ENCODE assay signal across 8 cellular contexts in genomic region chr11:8099291-8099899, GRCh38. TPM values are rescaled to one million over a fixed set of nuclear protein-coding genes. Genes with fewer than 3 reads are reported as not detected.
A peak's percentile ranks its signal among the peaks of the same experiment; 100 is the strongest.
DNase-seq lines count a peak whose midpoint lies in the region; ATAC-seq and TF ChIP-seq lines count a peak whose summit lies in the region.

No MANE protein-coding gene starts in this region.

- TF ChIP-seq POLR2A in gastroesophageal sphincter (IDR thresholded peaks at IDR 0.05): no peak

- no peak overlapping the region for H2BK120ac ChIP-seq in trophoblast cell (ENCODE audit: insufficient read depth, low read length, poor library complexity)

- H3K79me2 ChIP-seq in trophoblast cell (ENCODE audit: control insufficient read depth, insufficient read depth, low read length, poor library complexity): no peaks in the 10 kb centered on the region

- H3K14ac ChIP-seq in trophoblast cell (ENCODE audit: low read length): no peak overlapping the region

- H3K27ac ChIP-seq in gastroesophageal sphincter (no peak overlapping the region), trophoblast cell (ENCODE audit: low read depth, low read length) (no peak overlapping the region)

- peak in 3 of 4 experiments; percentile 70 to 76 (median 72) for TF ChIP-seq CTCF in gastroesophageal sphincter (IDR thresholded peaks at IDR 0.05)

- H3K4me1 ChIP-seq in gastroesophageal sphincter (peaks cover 0 to 8% (median 0%) of the 10 kb centered on the region in 3 donors), trophoblast cell (ENCODE audit: control insufficient read depth in 1 of 2, insufficient read depth in 2 of 2, low read length in 2 of 2) (no peaks in the 10 kb centered on the region)

- H2BK12ac ChIP-seq in trophoblast cell (ENCODE audit: low read length): no peak overlapping the region

- no peak overlapping the region for H3K23ac ChIP-seq in trophoblast cell (ENCODE audit: low read length)

- H3K4ac ChIP-seq in trophoblast cell (ENCODE audit: low read depth, low read length): no peak overlapping the region

- H3K36me3 ChIP-seq in gastroesophageal sphincter: peaks cover 0 to 87% of the 10 kb centered on the region in 2 donors
- peaks cover 17 to 41% of the 10 kb centered on the region in 2 experiments for H3K36me3 ChIP-seq in trophoblast cell (ENCODE audit: control insufficient read depth in 1 of 2, insufficient read depth in 2 of 2, low read length in 2 of 2)

- peak; percentile 63 for DNase-seq in activated gamma-delta T cell treated with Interleukin-2 at 50 U/mL for 16 hours
- no peak for DNase-seq in activated gamma-delta T cell (lab: John Stamatoyannopoulos, UW)
- peak; percentile 68 for DNase-seq in RKO (ENCODE audit: low spot score)
- DNase-seq in activated effector memory CD4-positive, alpha-beta T cell treated with Interleukin-2 at 50 U/mL for 16 hours: peak; percentile 44
- DNase-seq in trophoblast cell: peak; percentile 83 to 94
- DNase-seq in ureter (ENCODE audit: low spot score): peak; percentile 75

- H3K27me3 ChIP-seq in gastroesophageal sphincter (no peaks in the 10 kb centered on the region), trophoblast cell (ENCODE audit: insufficient read depth, low read length) (no peaks in the 10 kb centered on the region)

- no peak overlapping the region for H4K91ac ChIP-seq in trophoblast cell (ENCODE audit: low read depth, low read length)

- H2AFZ ChIP-seq in trophoblast cell (ENCODE audit: insufficient read depth, low read length, poor library complexity): no peak overlapping the region

- no peaks in the 10 kb centered on the region for H3K79me1 ChIP-seq in trophoblast cell (ENCODE audit: low read length)

- H2AK5ac ChIP-seq in trophoblast cell (ENCODE audit: low read length): no peak overlapping the region

- TF ChIP-seq EP300 in gastroesophageal sphincter (IDR thresholded peaks at IDR 0.05): no peak

- H4K8ac ChIP-seq in trophoblast cell (ENCODE audit: low read depth, low read length): no peak overlapping the region

- ATAC-seq in HG03565 (IDR thresholded peaks at IDR 0.05; ENCODE audit: unreplicated experiment): peak; percentile 76
- peak; percentile 48 for ATAC-seq in gastroesophageal sphincter

- WGBS in gastroesophageal sphincter (ENCODE audit: low coverage in 1 of 2), 2 donors: 9 to 46% methylated on average over 1 to 3 of the region's 3 CpGs
- WGBS in trophoblast cell (ENCODE audit: extremely low coverage, insufficient coverage, insufficient read length): no CpG with 5 or more reads among the region's 3 CpGs

- H3K4me2 ChIP-seq in trophoblast cell (ENCODE audit: low read length): no peak overlapping the region

- H3K4me3 ChIP-seq in gastroesophageal sphincter: no peak overlapping the region
- H3K4me3 ChIP-seq in trophoblast cell (ENCODE audit: low read depth, low read length): no peak overlapping the region

- no peak overlapping the region for H3K9ac ChIP-seq in trophoblast cell (ENCODE audit: low read length)

- no peak overlapping the region for H3K18ac ChIP-seq in trophoblast cell (ENCODE audit: low read length)

- H3K9me3 ChIP-seq in gastroesophageal sphincter: no peaks in the 10 kb centered on the region
- no peaks in the 10 kb centered on the region for H3K9me3 ChIP-seq in trophoblast cell (ENCODE audit: insufficient read depth, low read depth, low read length)

- H2BK5ac ChIP-seq in trophoblast cell (ENCODE audit: low read depth, low read length, poor library complexity): no peak overlapping the region

- H4K12ac ChIP-seq in trophoblast cell (ENCODE audit: low read depth, low read length): no peak overlapping the region

RNA-seq across cellular contexts. Expression of gene TUB, which starts 18.4 kb away (rescaled TPM):
- 10 to 100 TPM in 3 of 4 donors, 1 to 10 TPM in 1; 8.2 to 19.0 (median 13.4) TPM for total RNA-seq in gastroesophageal sphincter
- 5.3 and 5.7 TPM in 2 replicates for polyA plus RNA-seq in trophoblast cell (2013)
- total RNA-seq in ureter: 10.6 TPM
